In genomic region chrX:111917591-111917990, GRCh38 we compare ENCODE assay signal across 1 cellular context.
TF ChIP-seq lines count a peak whose summit lies in the region.

No MANE protein-coding gene starts in this region.

TF ChIP-seq in GM23338, 12 proteins besides CTCF, POLR2A, EP300 and RAD21 (continued from another document):
- TF ChIP-seq, protein P1, sequence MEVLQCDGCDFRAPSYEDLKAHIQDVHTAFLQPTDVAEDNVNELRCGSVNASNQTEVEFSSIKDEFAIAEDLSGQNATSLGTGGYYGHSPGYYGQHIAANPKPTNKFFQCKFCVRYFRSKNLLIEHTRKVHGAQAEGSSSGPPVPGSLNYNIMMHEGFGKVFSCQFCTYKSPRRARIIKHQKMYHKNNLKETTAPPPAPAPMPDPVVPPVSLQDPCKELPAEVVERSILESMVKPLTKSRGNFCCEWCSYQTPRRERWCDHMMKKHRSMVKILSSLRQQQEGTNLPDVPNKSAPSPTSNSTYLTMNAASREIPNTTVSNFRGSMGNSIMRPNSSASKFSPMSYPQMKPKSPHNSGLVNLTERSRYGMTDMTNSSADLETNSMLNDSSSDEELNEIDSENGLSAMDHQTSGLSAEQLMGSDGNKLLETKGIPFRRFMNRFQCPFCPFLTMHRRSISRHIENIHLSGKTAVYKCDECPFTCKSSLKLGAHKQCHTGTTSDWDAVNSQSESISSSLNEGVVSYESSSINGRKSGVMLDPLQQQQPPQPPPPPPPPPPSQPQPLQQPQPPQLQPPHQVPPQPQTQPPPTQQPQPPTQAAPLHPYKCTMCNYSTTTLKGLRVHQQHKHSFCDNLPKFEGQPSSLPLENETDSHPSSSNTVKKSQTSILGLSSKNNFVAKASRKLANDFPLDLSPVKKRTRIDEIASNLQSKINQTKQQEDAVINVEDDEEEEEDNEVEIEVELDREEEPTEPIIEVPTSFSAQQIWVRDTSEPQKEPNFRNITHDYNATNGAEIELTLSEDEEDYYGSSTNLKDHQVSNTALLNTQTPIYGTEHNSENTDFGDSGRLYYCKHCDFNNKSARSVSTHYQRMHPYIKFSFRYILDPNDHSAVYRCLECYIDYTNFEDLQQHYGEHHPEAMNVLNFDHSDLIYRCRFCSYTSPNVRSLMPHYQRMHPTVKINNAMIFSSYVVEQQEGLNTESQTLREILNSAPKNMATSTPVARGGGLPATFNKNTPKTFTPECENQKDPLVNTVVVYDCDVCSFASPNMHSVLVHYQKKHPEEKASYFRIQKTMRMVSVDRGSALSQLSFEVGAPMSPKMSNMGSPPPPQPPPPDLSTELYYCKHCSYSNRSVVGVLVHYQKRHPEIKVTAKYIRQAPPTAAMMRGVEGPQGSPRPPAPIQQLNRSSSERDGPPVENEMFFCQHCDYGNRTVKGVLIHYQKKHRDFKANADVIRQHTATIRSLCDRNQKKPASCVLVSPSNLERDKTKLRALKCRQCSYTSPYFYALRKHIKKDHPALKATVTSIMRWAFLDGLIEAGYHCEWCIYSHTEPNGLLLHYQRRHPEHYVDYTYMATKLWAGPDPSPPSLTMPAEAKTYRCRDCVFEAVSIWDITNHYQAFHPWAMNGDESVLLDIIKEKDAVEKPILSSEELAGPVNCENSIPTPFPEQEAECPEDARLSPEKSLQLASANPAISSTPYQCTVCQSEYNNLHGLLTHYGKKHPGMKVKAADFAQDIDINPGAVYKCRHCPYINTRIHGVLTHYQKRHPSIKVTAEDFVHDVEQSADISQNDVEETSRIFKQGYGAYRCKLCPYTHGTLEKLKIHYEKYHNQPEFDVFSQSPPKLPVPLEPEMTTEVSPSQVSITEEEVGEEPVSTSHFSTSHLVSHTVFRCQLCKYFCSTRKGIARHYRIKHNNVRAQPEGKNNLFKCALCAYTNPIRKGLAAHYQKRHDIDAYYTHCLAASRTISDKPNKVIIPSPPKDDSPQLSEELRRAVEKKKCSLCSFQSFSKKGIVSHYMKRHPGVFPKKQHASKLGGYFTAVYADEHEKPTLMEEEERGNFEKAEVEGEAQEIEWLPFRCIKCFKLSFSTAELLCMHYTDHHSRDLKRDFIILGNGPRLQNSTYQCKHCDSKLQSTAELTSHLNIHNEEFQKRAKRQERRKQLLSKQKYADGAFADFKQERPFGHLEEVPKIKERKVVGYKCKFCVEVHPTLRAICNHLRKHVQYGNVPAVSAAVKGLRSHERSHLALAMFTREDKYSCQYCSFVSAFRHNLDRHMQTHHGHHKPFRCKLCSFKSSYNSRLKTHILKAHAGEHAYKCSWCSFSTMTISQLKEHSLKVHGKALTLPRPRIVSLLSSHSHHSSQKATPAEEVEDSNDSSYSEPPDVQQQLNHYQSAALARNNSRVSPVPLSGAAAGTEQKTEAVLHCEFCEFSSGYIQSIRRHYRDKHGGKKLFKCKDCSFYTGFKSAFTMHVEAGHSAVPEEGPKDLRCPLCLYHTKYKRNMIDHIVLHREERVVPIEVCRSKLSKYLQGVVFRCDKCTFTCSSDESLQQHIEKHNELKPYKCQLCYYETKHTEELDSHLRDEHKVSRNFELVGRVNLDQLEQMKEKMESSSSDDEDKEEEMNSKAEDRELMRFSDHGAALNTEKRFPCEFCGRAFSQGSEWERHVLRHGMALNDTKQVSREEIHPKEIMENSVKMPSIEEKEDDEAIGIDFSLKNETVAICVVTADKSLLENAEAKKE (CRISPR knock-in tag; IDR thresholded peaks at IDR 0.05): no peak
- TF ChIP-seq, protein P2, sequence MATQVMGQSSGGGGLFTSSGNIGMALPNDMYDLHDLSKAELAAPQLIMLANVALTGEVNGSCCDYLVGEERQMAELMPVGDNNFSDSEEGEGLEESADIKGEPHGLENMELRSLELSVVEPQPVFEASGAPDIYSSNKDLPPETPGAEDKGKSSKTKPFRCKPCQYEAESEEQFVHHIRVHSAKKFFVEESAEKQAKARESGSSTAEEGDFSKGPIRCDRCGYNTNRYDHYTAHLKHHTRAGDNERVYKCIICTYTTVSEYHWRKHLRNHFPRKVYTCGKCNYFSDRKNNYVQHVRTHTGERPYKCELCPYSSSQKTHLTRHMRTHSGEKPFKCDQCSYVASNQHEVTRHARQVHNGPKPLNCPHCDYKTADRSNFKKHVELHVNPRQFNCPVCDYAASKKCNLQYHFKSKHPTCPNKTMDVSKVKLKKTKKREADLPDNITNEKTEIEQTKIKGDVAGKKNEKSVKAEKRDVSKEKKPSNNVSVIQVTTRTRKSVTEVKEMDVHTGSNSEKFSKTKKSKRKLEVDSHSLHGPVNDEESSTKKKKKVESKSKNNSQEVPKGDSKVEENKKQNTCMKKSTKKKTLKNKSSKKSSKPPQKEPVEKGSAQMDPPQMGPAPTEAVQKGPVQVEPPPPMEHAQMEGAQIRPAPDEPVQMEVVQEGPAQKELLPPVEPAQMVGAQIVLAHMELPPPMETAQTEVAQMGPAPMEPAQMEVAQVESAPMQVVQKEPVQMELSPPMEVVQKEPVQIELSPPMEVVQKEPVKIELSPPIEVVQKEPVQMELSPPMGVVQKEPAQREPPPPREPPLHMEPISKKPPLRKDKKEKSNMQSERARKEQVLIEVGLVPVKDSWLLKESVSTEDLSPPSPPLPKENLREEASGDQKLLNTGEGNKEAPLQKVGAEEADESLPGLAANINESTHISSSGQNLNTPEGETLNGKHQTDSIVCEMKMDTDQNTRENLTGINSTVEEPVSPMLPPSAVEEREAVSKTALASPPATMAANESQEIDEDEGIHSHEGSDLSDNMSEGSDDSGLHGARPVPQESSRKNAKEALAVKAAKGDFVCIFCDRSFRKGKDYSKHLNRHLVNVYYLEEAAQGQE (IDR thresholded peaks at IDR 0.05; ENCODE audit: unreplicated experiment): no peak
- TF ChIP-seq NANOG (IDR thresholded peaks at IDR 0.05; ENCODE audit: borderline replicate concordance): no peak
- TF ChIP-seq EZH2 (IDR thresholded peaks at IDR 0.05; ENCODE audit: low read depth, unreplicated experiment): no peak
- no peak for TF ChIP-seq ZNF114 (CRISPR knock-in tag; IDR thresholded peaks at IDR 0.05)
- TF ChIP-seq EZH2phosphoT487 (IDR thresholded peaks at IDR 0.05; ENCODE audit: unreplicated experiment): no peak
- no peak for TF ChIP-seq STAT1 (IDR thresholded peaks at IDR 0.05; ENCODE audit: unreplicated experiment)
- no peak for TF ChIP-seq ETS1 (IDR thresholded peaks at IDR 0.05)
- no peak for TF ChIP-seq POLR2AphosphoS5 (IDR thresholded peaks at IDR 0.05; ENCODE audit: low read depth)
